In genomic region chr7:7585241-7585928, GRCh38 we compare ENCODE assay signal across 23 cellular contexts. TPM values are rescaled to one million over a fixed set of nuclear protein-coding genes. Genes with fewer than 3 reads are reported as not detected.
DNase-seq lines count a peak whose midpoint lies in the region; ATAC-seq and TF ChIP-seq lines count a peak whose summit lies in the region.
"Had no signal": no experiment of that assay in that cellular context is flagged by ENCODE, and none has a peak within 500 bp of the region (broad histone marks: within the 10 kb centered on the region; RNA-seq: fewer than 3 reads in every experiment).

No MANE protein-coding gene starts in this region.

- H3K4me1 ChIP-seq in prostate gland (replicated peaks), result peaks cover 3% of the 10 kb centered on the region
- H3K4me1 ChIP-seq: BE2C, SJCRH30 had no signal

- DNase-seq in NCI-H1092 treated with DMSO at 0.1 percent for 48 hours (lab: John Stamatoyannopoulos, UW), result peak; percentile 65
- no peak for DNase-seq in NCI-H1092 (lab: John Stamatoyannopoulos, UW)
- peak; percentile 44 for DNase-seq in NCI-H146 (lab: John Stamatoyannopoulos, UW)
- no peak for DNase-seq in prostate gland (ENCODE audit: low spot score)
- no peak for DNase-seq in NCI-H2196 (lab: John Stamatoyannopoulos, UW; ENCODE audit: unreplicated experiment)
- no peak for DNase-seq in stimulated activated naive CD4-positive, alpha-beta T cell (lab: John Stamatoyannopoulos, UW)
- DNase-seq: BE2C; CD8-positive, alpha-beta memory T cell; DMS 273 treated with DMSO at 0.1 percent for 48 hours; DND-41; Karpas-422; MV-4-11; NCI-H187 treated with DMSO at 0.1 percent for 48 hours; NCI-H2107; NCI-H446 treated with DMSO at 0.1 percent for 48 hours; NCI-H526; SJCRH30; T-cell had no signal

- H3K27ac ChIP-seq in VCaP, result peak overlapping the region; percentile 79
- H3K27ac ChIP-seq in prostate gland, result peak overlapping the region; percentile 5 to 55
- H3K27ac ChIP-seq: 22Rv1, SJCRH30 had no signal

- intact Hi-C loops in prostate gland (cut with DNase I), result no loop called here

- TF ChIP-seq POLR2A in prostate gland (IDR thresholded peaks at IDR 0.05), result no peak

- no peak for ATAC-seq in HG02970 (IDR thresholded peaks at IDR 0.05; ENCODE audit: low FRiP score, unreplicated experiment)
- ATAC-seq: T-cell had no signal

- WGBS in prostate gland, result 53% methylated on average over 5 of the region's 5 CpGs

- no peaks in the 10 kb centered on the region for H3K9me3 ChIP-seq in prostate gland
- H3K9me3 ChIP-seq: BE2C, SJCRH30 had no signal

- no peaks in the 10 kb centered on the region for H3K27me3 ChIP-seq in prostate gland (replicated peaks; ENCODE audit: insufficient read depth)
- H3K27me3 ChIP-seq: BE2C, SJCRH30 had no signal

- TF ChIP-seq CTCF in VCaP (conservative IDR thresholded peaks at IDR 0.05), result no peak
- TF ChIP-seq CTCF in prostate gland (IDR thresholded peaks at IDR 0.05), result no peak

- H3K4me3 ChIP-seq in prostate gland, result no peak overlapping the region
- H3K4me3 ChIP-seq: SJCRH30 had no signal

- no peaks in the 10 kb centered on the region for H3K36me3 ChIP-seq in prostate gland

RNA-seq across cellular contexts. Expression of gene MIOS, which starts 18.7 kb away (rescaled TPM):
- 10 to 100 TPM; 52.3 to 85.6 TPM for total RNA-seq in prostate gland

RNA-seq across cellular contexts. Expression of gene COL28A1, which starts 49.7 kb away (rescaled TPM):
- total RNA-seq in prostate gland, result 1 to 10 TPM; 1.8 to 6.2 TPM
- total RNA-seq: CD8-positive, alpha-beta memory T cell; H4; M059J had no signal

RNA-seq across cellular contexts. Expression of gene UMAD1, which starts 55.2 kb away (rescaled TPM):
- 10 to 100 TPM; 19.5 to 31.4 TPM for total RNA-seq in prostate gland

Comparison
In these comparisons a context has a peak if more than half of its experiments do, and no peak if none do; other contexts are left out.
1. DNase-seq: peak in NCI-H1092 treated with DMSO at 0.1 percent for 48 hours (single experiment) and NCI-H146 (single experiment); none in NCI-H1092 (single experiment), prostate gland (single experiment), NCI-H2196 (single experiment) and stimulated activated naive CD4-positive, alpha-beta T cell (0 of 6).